ENCODE assay signal across 34 cellular contexts in genomic region chr6:17220511-17220910, GRCh38.
"Had no signal": no experiment of that assay in that cellular context is flagged by ENCODE, and none has a peak within 500 bp of the region (broad histone marks: within the 10 kb centered on the region; RNA-seq: fewer than 3 reads in every experiment).

No MANE protein-coding gene starts in this region.

- H3K9me3 ChIP-seq: adrenal gland, body of pancreas, esophagus squamous epithelium, gastroesophageal sphincter had no signal

- H3K36me3 Mint-ChIP-seq: activated CD4-positive, alpha-beta memory T cell treated with anti-CD3 and anti-CD28 coated beads for 36 hours; activated naive CD8-positive, alpha-beta T cell had no signal

- ATAC-seq: activated CD4-positive, CD25-positive, alpha-beta regulatory T cell treated with anti-CD3 and anti-CD28 coated beads, Interleukin-2, amount 50 U/mL, for 24 hours; activated T-cell treated with anti-CD3 and anti-CD28 coated beads, Interleukin-2, amount 50 U/mL, for 4 hours; activated T-helper 17 cell treated with anti-CD3 and anti-CD28 coated beads, Interleukin-2, amount 50 U/mL, for 72 hours; body of pancreas; effector memory CD8-positive, alpha-beta T cell; heart right ventricle; T-helper 17 cell had no signal

- H3K9me3 Mint-ChIP-seq: activated CD4-positive, alpha-beta memory T cell treated with anti-CD3 and anti-CD28 coated beads for 36 hours; activated T-helper 17 cell treated with anti-CD3 and anti-CD28 coated beads, Interleukin-2, amount 50 U/mL, for 72 hours; effector memory CD8-positive, alpha-beta T cell; T-helper 2 cell treated with Interferon-gamma antibody and Interleukin-4, amounts not matched to agents 5 μg/mL and 100 μg/mL, for 36 hours had no signal

- H3K4me3 ChIP-seq: adrenal gland, body of pancreas, esophagus squamous epithelium, gastroesophageal sphincter, heart right ventricle had no signal

- H3K4me1 Mint-ChIP-seq: activated B cell treated with CpG ODN at 0.5 μM for 24 hours; activated T-helper 17 cell treated with anti-CD3 and anti-CD28 coated beads, Interleukin-2, amount 50 U/mL, for 72 hours; T-helper 17 cell had no signal

- H3K27ac ChIP-seq: adrenal gland, body of pancreas, epithelial cell of prostate, esophagus squamous epithelium, heart right ventricle, WERI-Rb-1 had no signal

- H3K4me1 ChIP-seq: adrenal gland, esophagus squamous epithelium had no signal

- H3K4me3 Mint-ChIP-seq: activated B cell treated with CpG ODN at 0.5 μM for 24 hours; activated CD4-positive, alpha-beta memory T cell treated with anti-CD3 and anti-CD28 coated beads for 36 hours; activated naive CD8-positive, alpha-beta T cell; activated T-cell treated with anti-CD3 and anti-CD28 coated beads, Interleukin-2, amount 50 U/mL, for 4 hours; activated T-helper 17 cell treated with anti-CD3 and anti-CD28 coated beads, Interleukin-2, amount 50 U/mL, for 72 hours; effector memory CD8-positive, alpha-beta T cell; T-helper 17 cell; T-helper 2 cell treated with Interferon-gamma antibody and Interleukin-4, amounts not matched to agents 5 μg/mL and 100 μg/mL, for 36 hours had no signal

- H3K27ac Mint-ChIP-seq: activated B cell treated with CpG ODN at 0.5 μM for 24 hours; activated CD4-positive, alpha-beta memory T cell treated with anti-CD3 and anti-CD28 coated beads for 36 hours; activated naive CD8-positive, alpha-beta T cell; activated T-helper 17 cell treated with anti-CD3 and anti-CD28 coated beads, Interleukin-2, amount 50 U/mL, for 72 hours; effector memory CD8-positive, alpha-beta T cell; T-helper 17 cell; T-helper 2 cell treated with Interferon-gamma antibody and Interleukin-4, amounts not matched to agents 5 μg/mL and 100 μg/mL, for 36 hours had no signal

- H3K27me3 ChIP-seq: adrenal gland, body of pancreas, esophagus squamous epithelium, gastroesophageal sphincter, heart right ventricle had no signal

- H3K27me3 Mint-ChIP-seq: activated naive CD8-positive, alpha-beta T cell had no signal

- H3K36me3 ChIP-seq: adrenal gland, esophagus squamous epithelium, gastroesophageal sphincter, heart right ventricle, WERI-Rb-1 had no signal

- FAIRE-seq: colon, endometrium, endothelial cell of umbilical vein had no signal

- DNase-seq: activated B cell treated with CpG ODN at 0.5 μM for 24 hours; activated CD4-positive, alpha-beta memory T cell treated with anti-CD3 and anti-CD28 coated beads for 36 hours; activated CD4-positive, alpha-beta T cell treated with anti-CD3 and anti-CD28 coated beads for 48 hours; activated CD4-positive, alpha-beta T cell treated with anti-CD3 and anti-CD28 coated beads, Interleukin-2, amount 50 U/mL, for 1 hour; activated effector memory CD4-positive, alpha-beta T cell treated with Interleukin-2 at 50 U/mL for 16 hours; activated gamma-delta T cell treated with Interleukin-2 at 50 U/mL for 16 hours; activated naive CD4-positive, alpha-beta T cell treated with anti-CD3 and anti-CD28 coated beads, Interleukin-2, amount 50 U/mL, for 16 hours; activated naive CD4-positive, alpha-beta T cell treated with Interleukin-2 at 50 U/mL for 16 hours; activated T-cell treated with anti-CD3 and anti-CD28 coated beads, Interleukin-2, amount 50 U/mL, for 4 hours; adrenal gland; amygdala; aorta; body of pancreas; caudate nucleus; cortex of kidney; dermis blood vessel endothelial cell; effector CD4-positive, alpha-beta T cell; effector memory CD8-positive, alpha-beta T cell; esophagus squamous epithelium; foreskin melanocyte; heart right ventricle; T-helper 1 cell; T-helper 17 cell; T1000; WERI-Rb-1 had no signal
